In the genomic region with DNA sequence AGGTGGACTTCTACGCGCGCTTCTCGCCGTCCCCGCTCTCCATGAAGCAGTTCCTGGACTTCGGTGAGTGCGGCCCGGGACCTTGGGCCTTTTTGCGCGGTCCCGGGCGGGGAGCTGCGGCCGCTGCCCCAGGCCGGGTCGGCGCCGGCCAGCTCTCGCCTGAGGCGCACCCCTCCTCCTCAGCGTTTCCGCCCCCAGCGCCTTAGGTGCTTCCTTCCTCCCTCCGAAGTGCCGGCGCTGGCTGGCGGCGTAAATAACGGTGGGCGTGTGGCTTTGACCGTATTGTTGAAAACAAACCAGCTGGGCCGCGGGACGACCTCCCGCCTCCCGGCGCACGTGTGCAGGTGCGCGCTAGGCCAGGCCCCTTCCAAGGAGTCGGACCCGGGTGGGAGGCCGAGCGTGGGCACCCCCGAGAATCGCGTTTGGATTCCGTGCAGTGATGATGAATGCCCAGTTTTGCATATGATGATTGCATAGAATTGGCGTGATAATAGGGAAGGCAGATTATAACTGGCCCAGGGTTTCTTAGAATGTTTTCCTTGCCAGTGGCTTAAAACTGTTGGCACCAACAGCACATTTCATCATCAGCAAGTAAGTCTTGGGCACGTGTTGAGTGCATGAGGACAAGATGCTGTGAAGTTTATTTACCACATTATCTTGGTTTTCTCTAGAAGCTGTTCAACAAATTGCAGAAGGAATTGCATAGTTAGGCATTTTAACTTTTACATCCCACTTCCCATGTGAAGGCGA, we compare ENCODE assay signal across 1 cellular context.
A peak's percentile ranks its signal among the peaks of the same experiment; 100 is the strongest.
TF ChIP-seq lines count a peak whose summit lies in the region.

No MANE protein-coding gene starts in this region.

TF ChIP-seq in K562, 482 proteins besides CTCF, POLR2A, EP300 and RAD21 (continued from another document and continues in another):
- TF ChIP-seq DLX4 (CRISPR knock-in tag; IDR thresholded peaks at IDR 0.05) (no peak), U2AF1 (optimal IDR thresholded peaks at IDR 0.05; ENCODE audit: low read depth, low read length) (no peak), E2F6 (IDR thresholded peaks at IDR 0.05; ENCODE audit: borderline replicate concordance in 1 of 2, extremely low read depth in 1 of 2, insufficient read depth in 1 of 2, insufficient read length in 1 of 2, low read depth in 1 of 2, low read length in 1 of 2, poor library complexity in 1 of 2, severe bottlenecking in 1 of 2) (peak; percentile 67 to 84), ETS2 (tag; IDR thresholded peaks at IDR 0.05; ENCODE audit: borderline replicate concordance, poor library complexity, severe bottlenecking) (no peak), PHB2 (IDR thresholded peaks at IDR 0.05; ENCODE audit: low read depth) (no peak), NR4A1 (CRISPR knock-in tag; IDR thresholded peaks at IDR 0.05) (peak; percentile 22; the same call in 1 of the 2 replicates), NR4A1 (tag; IDR thresholded peaks at IDR 0.05) (no peak; the same call in 1 of the 2 replicates), ZNF764 (CRISPR knock-in tag; IDR thresholded peaks at IDR 0.05; ENCODE audit: low read depth) (no peak), TRIM28 (IDR thresholded peaks at IDR 0.05) (no peak), ZFPM2 (CRISPR knock-in tag; IDR thresholded peaks at IDR 0.05) (no peak), STAT5B (CRISPR knock-in tag; IDR thresholded peaks at IDR 0.05) (no peak), TSHZ1 (CRISPR knock-in tag; IDR thresholded peaks at IDR 0.05) (no peak), ZNF282 (CRISPR knock-in tag; IDR thresholded peaks at IDR 0.05) (no peak), TOE1 (IDR thresholded peaks at IDR 0.05; ENCODE audit: borderline replicate concordance) (no peak), TOE1 (CRISPR knock-in tag; IDR thresholded peaks at IDR 0.05; ENCODE audit: borderline replicate concordance, low read depth) (no peak), ZNF766 (CRISPR knock-in tag; conservative IDR thresholded peaks at IDR 0.05) (no peak), EP400 (IDR thresholded peaks at IDR 0.05) (peak; percentile 65), ZSCAN32 (CRISPR knock-in tag; IDR thresholded peaks at IDR 0.05) (no peak), ZNF311 (CRISPR knock-in tag; IDR thresholded peaks at IDR 0.05) (no peak), MYBL2 (IDR thresholded peaks at IDR 0.05; ENCODE audit: low read depth) (no peak), MYBL2 (CRISPR knock-in tag; IDR thresholded peaks at IDR 0.05; ENCODE audit: borderline replicate concordance) (no peak), PCBP2 (IDR thresholded peaks at IDR 0.05; ENCODE audit: low read depth, low read length, poor library complexity, severe bottlenecking) (no peak), MTA3 (IDR thresholded peaks at IDR 0.05; ENCODE audit: borderline replicate concordance) (no peak), GTF2A2 (tag; IDR thresholded peaks at IDR 0.05) (no peak), ZBTB26 (CRISPR knock-in tag; IDR thresholded peaks at IDR 0.05) (no peak), PYGO2 (tag; IDR thresholded peaks at IDR 0.05) (no peak), ARHGAP35 (IDR thresholded peaks at IDR 0.05; ENCODE audit: partially characterized antibody) (no peak), BHLHE40 (IDR thresholded peaks at IDR 0.05; ENCODE audit: low read length) (peak; percentile 62)
- TF ChIP-seq, protein P1, sequence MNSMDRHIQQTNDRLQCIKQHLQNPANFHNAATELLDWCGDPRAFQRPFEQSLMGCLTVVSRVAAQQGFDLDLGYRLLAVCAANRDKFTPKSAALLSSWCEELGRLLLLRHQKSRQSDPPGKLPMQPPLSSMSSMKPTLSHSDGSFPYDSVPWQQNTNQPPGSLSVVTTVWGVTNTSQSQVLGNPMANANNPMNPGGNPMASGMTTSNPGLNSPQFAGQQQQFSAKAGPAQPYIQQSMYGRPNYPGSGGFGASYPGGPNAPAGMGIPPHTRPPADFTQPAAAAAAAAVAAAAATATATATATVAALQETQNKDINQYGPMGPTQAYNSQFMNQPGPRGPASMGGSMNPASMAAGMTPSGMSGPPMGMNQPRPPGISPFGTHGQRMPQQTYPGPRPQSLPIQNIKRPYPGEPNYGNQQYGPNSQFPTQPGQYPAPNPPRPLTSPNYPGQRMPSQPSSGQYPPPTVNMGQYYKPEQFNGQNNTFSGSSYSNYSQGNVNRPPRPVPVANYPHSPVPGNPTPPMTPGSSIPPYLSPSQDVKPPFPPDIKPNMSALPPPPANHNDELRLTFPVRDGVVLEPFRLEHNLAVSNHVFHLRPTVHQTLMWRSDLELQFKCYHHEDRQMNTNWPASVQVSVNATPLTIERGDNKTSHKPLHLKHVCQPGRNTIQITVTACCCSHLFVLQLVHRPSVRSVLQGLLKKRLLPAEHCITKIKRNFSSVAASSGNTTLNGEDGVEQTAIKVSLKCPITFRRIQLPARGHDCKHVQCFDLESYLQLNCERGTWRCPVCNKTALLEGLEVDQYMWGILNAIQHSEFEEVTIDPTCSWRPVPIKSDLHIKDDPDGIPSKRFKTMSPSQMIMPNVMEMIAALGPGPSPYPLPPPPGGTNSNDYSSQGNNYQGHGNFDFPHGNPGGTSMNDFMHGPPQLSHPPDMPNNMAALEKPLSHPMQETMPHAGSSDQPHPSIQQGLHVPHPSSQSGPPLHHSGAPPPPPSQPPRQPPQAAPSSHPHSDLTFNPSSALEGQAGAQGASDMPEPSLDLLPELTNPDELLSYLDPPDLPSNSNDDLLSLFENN (IDR thresholded peaks at IDR 0.05; ENCODE audit: low read depth in 2 of 2, low read length in 2 of 2), result no peak
- TF ChIP-seq, protein P2, sequence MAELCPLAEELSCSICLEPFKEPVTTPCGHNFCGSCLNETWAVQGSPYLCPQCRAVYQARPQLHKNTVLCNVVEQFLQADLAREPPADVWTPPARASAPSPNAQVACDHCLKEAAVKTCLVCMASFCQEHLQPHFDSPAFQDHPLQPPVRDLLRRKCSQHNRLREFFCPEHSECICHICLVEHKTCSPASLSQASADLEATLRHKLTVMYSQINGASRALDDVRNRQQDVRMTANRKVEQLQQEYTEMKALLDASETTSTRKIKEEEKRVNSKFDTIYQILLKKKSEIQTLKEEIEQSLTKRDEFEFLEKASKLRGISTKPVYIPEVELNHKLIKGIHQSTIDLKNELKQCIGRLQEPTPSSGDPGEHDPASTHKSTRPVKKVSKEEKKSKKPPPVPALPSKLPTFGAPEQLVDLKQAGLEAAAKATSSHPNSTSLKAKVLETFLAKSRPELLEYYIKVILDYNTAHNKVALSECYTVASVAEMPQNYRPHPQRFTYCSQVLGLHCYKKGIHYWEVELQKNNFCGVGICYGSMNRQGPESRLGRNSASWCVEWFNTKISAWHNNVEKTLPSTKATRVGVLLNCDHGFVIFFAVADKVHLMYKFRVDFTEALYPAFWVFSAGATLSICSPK (IDR thresholded peaks at IDR 0.05; ENCODE audit: borderline replicate concordance), result no peak
- TF ChIP-seq, protein P3, sequence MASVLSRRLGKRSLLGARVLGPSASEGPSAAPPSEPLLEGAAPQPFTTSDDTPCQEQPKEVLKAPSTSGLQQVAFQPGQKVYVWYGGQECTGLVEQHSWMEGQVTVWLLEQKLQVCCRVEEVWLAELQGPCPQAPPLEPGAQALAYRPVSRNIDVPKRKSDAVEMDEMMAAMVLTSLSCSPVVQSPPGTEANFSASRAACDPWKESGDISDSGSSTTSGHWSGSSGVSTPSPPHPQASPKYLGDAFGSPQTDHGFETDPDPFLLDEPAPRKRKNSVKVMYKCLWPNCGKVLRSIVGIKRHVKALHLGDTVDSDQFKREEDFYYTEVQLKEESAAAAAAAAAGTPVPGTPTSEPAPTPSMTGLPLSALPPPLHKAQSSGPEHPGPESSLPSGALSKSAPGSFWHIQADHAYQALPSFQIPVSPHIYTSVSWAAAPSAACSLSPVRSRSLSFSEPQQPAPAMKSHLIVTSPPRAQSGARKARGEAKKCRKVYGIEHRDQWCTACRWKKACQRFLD (CRISPR knock-in tag; IDR thresholded peaks at IDR 0.05), result peak; percentile 70; the same call in 1 of the 2 replicates
- TF ChIP-seq, protein P4, sequence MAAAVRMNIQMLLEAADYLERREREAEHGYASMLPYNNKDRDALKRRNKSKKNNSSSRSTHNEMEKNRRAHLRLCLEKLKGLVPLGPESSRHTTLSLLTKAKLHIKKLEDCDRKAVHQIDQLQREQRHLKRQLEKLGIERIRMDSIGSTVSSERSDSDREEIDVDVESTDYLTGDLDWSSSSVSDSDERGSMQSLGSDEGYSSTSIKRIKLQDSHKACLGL (CRISPR knock-in tag; IDR thresholded peaks at IDR 0.05; ENCODE audit: borderline replicate concordance, poor library complexity, severe bottlenecking), result no peak
